In the genomic region with DNA sequence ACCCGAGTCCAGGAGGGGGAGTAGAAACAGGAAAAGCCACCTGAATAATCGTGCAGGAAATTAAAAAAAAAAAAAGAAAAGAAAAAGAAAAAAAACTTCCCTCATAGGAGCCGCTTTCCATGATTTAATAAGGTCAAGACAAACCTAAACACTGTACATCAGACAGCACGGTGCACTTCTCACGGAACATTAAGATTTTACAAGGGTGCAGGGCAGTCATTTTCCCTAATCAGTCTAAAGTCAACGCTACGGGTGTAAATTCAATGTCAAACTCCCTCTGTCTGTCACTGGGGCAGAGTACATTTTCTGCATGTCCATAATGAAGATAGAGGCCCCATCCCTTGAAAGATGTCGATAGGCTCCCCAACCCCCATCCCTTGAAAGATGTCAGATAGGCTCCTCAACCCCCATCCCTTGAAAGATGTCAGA, we compare ENCODE assay signal across 9 cellular contexts.
DNase-seq lines count a peak whose midpoint lies in the region; ATAC-seq, FAIRE-seq and TF ChIP-seq lines count a peak whose summit lies in the region.
"Had no signal": no experiment of that assay in that cellular context is flagged by ENCODE, and none has a peak within 500 bp of the region (broad histone marks: within the 10 kb centered on the region; RNA-seq: fewer than 3 reads in every experiment).

No MANE protein-coding gene starts in this region.

- TF ChIP-seq EP300 in K562 (IDR thresholded peaks at IDR 0.05; ENCODE audit: low read length): no peak

- no peaks in the 10 kb centered on the region for H3K9me3 Mint-ChIP-seq in activated CD4-positive, alpha-beta T cell treated with anti-CD3 and anti-CD28 coated beads for 36 hours (ENCODE audit: low read depth)

- no peak overlapping the region for H3K9ac ChIP-seq in K562 (ENCODE audit: insufficient read depth in 1 of 2, low read depth in 2 of 2, low read length in 2 of 2)

- TF ChIP-seq RAD21 in K562 (CRISPR knock-in tag; conservative IDR thresholded peaks at IDR 0.05 in 1 of 2, IDR thresholded peaks at IDR 0.05 in 1 of 2): no peak

- H3K27ac ChIP-seq in K562 (ENCODE audit: extremely low read depth, low read depth, low read length): no peak overlapping the region
- H3K27ac ChIP-seq in tibial artery: peak overlapping the region; percentile 74 to 77

- peak overlapping the region; percentile 58 for H3K27ac Mint-ChIP-seq in activated CD4-positive, alpha-beta T cell treated with anti-CD3 and anti-CD28 coated beads for 36 hours

- 0 out of 2 replicates have a peak overlapping the region, but pooled peaks have one; percentile 58 for H2AFZ ChIP-seq in K562 (ENCODE audit: low read depth, low read length)

- no peaks in the 10 kb centered on the region for H4K20me1 ChIP-seq in K562 (replicated peaks; ENCODE audit: control insufficient read depth, insufficient read depth, low read length)

- peaks cover 36 to 51% of the 10 kb centered on the region in 2 experiments for H3K27me3 ChIP-seq in K562 (ENCODE audit: control insufficient read depth in 2 of 2, insufficient read depth in 2 of 2, low read length in 2 of 2)
- H3K27me3 ChIP-seq in tibial artery: no peaks in the 10 kb centered on the region

- peak; percentile 19 for ATAC-seq in activated CD4-positive, alpha-beta T cell treated with anti-CD3 and anti-CD28 coated beads for 36 hours
- no peak for ATAC-seq in K562
- ATAC-seq in left colon: peak; percentile 15

- H3K4me3 ChIP-seq in K562 (peak overlapping the region; percentile 26; the same call in 1 of the 2 replicates), tibial artery (peak overlapping the region; percentile 71 to 78)

- TF ChIP-seq CTCF in K562 (IDR thresholded peaks at IDR 0.05 in 2 of 3, conservative IDR thresholded peaks at IDR 0.05 in 1 of 3; ENCODE audit: insufficient read depth in 2 of 3, low read depth in 1 of 3, low read length in 3 of 3) (no peak), tibial artery (IDR thresholded peaks at IDR 0.05) (no peak), GM10266 (IDR thresholded peaks at IDR 0.05; ENCODE audit: control insufficient read depth, insufficient read depth, low read depth, missing control alignments) (no peak)

- no peak for FAIRE-seq in K562 (lab: Jason Lieb, UNC)
- FAIRE-seq: G401.6 had no signal

- TF ChIP-seq POLR2A in K562 (conservative IDR thresholded peaks at IDR 0.05): no peak

- H3K9me1 ChIP-seq in K562 (ENCODE audit: control insufficient read depth, insufficient read depth, low read length): no peaks in the 10 kb centered on the region

- POLR2A ChIA-PET in activated CD4-positive, alpha-beta T cell treated with anti-CD3 and anti-CD28 coated beads for 36 hours (lab: Charles Lee): no interaction called here
- POLR2A ChIA-PET in K562 (lab: Yijun Ruan, JAX): interaction anchor here (1.2 to 2.1 kb wide), 2 partner anchors 10 to 26 kb away, joined by 4 to 5 read pairs; no protein-coding TSS in a partner anchor

- H3K36me3 ChIP-seq in K562 (ENCODE audit: control insufficient read depth, insufficient read depth, low read length) (no peaks in the 10 kb centered on the region), tibial artery (no peaks in the 10 kb centered on the region)

- H3K4me3 Mint-ChIP-seq in activated CD4-positive, alpha-beta T cell treated with anti-CD3 and anti-CD28 coated beads for 36 hours: peak overlapping the region; percentile 78

- WGBS in K562 (ENCODE audit: insufficient coverage, low coverage, missing lambda C conversion rate): 0% methylated on average over 7 of the region's 8 CpGs

- intact Hi-C loops in activated CD4-positive, alpha-beta T cell treated with anti-CD3 and anti-CD28 coated beads for 36 hours (cut with DNase I, micrococcal nuclease): loop anchor here in 1 of 2 experiments (2.0 kb wide), 2 partner anchors 218 to 274 kb away; partner anchors contain the start of gene YTHDC2
- intact Hi-C loops in K562 (cut with micrococcal nuclease) (no loop called here), left colon (cut with DNase I, micrococcal nuclease) (no loop called here), tibial artery (cut with DNase I; ENCODE audit: low total_unique reads) (no loop called here)

- H3K79me2 ChIP-seq in K562 (ENCODE audit: control insufficient read depth, insufficient read depth, low read length): no peaks in the 10 kb centered on the region

- CTCF ChIA-PET in activated CD4-positive, alpha-beta T cell treated with anti-CD3 and anti-CD28 coated beads for 36 hours (lab: Charles Lee): interaction anchor here (0.9 to 2.8 kb wide), 7 partner anchors 12 to 300 kb away, joined by 3 to 15 read pairs (median 4); no protein-coding TSS in a partner anchor
- CTCF ChIA-PET in K562 (lab: Yijun Ruan, JAX; ENCODE audit: low intra/inter-chr PET ratio): no interaction called here

- no peak for DNase-seq in activated CD4-positive, alpha-beta T cell treated with anti-CD3 and anti-CD28 coated beads for 36 hours
- DNase-seq in activated CD4-positive, alpha-beta T cell treated with anti-CD3 and anti-CD28 coated beads for 1 hour: no peak
- no peak for DNase-seq in K562 (ENCODE audit: extremely low read depth in 1 of 4, low spot score in 3 of 4)
- no peak for DNase-seq in left colon
- DNase-seq in tibial artery: no peak
- DNase-seq in ureter (ENCODE audit: low spot score): no peak
- no peak for DNase-seq in GM10266 (ENCODE audit: extremely low spot score)
- no peak for DNase-seq in NCI-H345 (lab: John Stamatoyannopoulos, UW)

- BruUV-seq in K562 (replicated peaks; lab: Mats Ljungman, UMichigan): no TSS peak

- no peaks in the 10 kb centered on the region for H3K36me3 Mint-ChIP-seq in activated CD4-positive, alpha-beta T cell treated with anti-CD3 and anti-CD28 coated beads for 36 hours (ENCODE audit: low read depth)

- H3K27me3 Mint-ChIP-seq in activated CD4-positive, alpha-beta T cell treated with anti-CD3 and anti-CD28 coated beads for 36 hours: peaks cover 36% of the 10 kb centered on the region

- H3K9me3 ChIP-seq in K562 (replicated peaks; ENCODE audit: control insufficient read depth, insufficient read depth, low read depth, low read length): no peaks in the 10 kb centered on the region
- H3K9me3 ChIP-seq in tibial artery: no peaks in the 10 kb centered on the region

- in situ Hi-C loops in K562 (cut with MboI): no loop called here

- H3K4me1 ChIP-seq in K562 (replicated peaks in 1 of 2; ENCODE audit: control insufficient read depth in 2 of 2, insufficient read depth in 2 of 2, low read length in 2 of 2) (peaks cover 0 to 9% of the 10 kb centered on the region in 2 experiments; a peak in 2 of 5 replicates), tibial artery (peaks cover 0 to 13% (median 6%) of the 10 kb centered on the region in 4 donors)

- H3K4me1 Mint-ChIP-seq in activated CD4-positive, alpha-beta T cell treated with anti-CD3 and anti-CD28 coated beads for 36 hours: peaks cover 15% of the 10 kb centered on the region

- H3K4me2 ChIP-seq in K562 (ENCODE audit: insufficient read depth, low read length): no peak overlapping the region

TF ChIP-seq in K562, 482 proteins besides CTCF, POLR2A, EP300 and RAD21:
- TF ChIP-seq ZNF512 (tag; IDR thresholded peaks at IDR 0.05) (peak; percentile 34; the same call in 1 of the 2 replicates), RFX1 (IDR thresholded peaks at IDR 0.05) (no peak)
